In the genomic region with DNA sequence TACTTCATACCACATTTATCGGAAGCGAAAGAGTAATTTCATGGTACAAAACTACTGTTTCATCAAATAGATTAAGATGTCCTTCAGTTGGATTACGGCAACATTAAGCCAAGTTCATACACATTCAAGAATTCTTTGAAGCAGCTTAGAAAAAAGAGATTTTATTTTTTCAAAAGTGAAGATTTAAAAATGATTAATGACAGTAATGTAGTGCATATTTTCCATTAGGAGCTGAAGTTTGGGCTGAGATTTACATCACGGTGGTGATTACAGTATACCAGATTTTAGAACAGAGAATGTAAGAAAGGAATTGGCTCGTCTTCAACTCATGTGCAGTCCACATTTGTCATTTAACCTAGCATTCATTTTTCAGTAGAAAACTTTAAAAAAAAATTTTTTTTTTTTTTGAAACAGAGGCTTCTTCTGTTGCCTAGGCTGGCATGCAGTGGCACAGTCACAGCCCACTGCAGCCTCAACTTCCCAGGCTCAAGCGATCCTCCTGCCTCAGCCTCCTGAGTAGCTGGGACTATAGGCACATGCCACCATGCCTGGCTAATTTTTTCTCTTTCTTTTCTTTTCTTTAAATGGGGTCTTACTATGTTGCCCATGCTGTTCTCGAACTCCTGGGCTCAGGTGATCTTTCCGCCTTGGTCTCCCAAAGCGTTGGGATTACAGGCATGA, we compare ENCODE assay signal across 10 cellular contexts. TPM values are rescaled to one million over a fixed set of nuclear protein-coding genes. Genes with fewer than 3 reads are reported as not detected.
A peak's percentile ranks its signal among the peaks of the same experiment; 100 is the strongest.
DNase-seq lines count a peak whose midpoint lies in the region; ATAC-seq and TF ChIP-seq lines count a peak whose summit lies in the region.
"Had no signal": no experiment of that assay in that cellular context is flagged by ENCODE, and none has a peak within 500 bp of the region (broad histone marks: within the 10 kb centered on the region; RNA-seq: fewer than 3 reads in every experiment).

No MANE protein-coding gene starts in this region.

- peak overlapping the region; percentile 63 to 74 for H3K27ac Mint-ChIP-seq in T-cell

- peak overlapping the region; percentile 74 to 90 (median 85) for H3K4me3 Mint-ChIP-seq in T-cell

- WGBS in SK-N-SH (ENCODE audit: low lambda C conversion rate) = 78% methylated on average over 9 of the region's 9 CpGs
- 76 to 85% methylated on average over 9 of the region's 9 CpGs for WGBS in sigmoid colon, 2 donors

- peaks cover 32% of the 10 kb centered on the region for H3F3A ChIP-seq in SK-N-SH (replicated peaks; ENCODE audit: insufficient read depth)

- H3K27me3 Mint-ChIP-seq in T-cell = no peaks in the 10 kb centered on the region

- peaks cover 67% of the 10 kb centered on the region for H3K79me2 ChIP-seq in SK-N-SH (ENCODE audit: insufficient read depth)

- TF ChIP-seq EP300 in SK-N-SH (IDR thresholded peaks at IDR 0.05; ENCODE audit: borderline replicate concordance in 1 of 2, low read depth in 1 of 2, low read length in 1 of 2) = no peak
- TF ChIP-seq EP300 in sigmoid colon (IDR thresholded peaks at IDR 0.05) = no peak

- ATAC-seq in SK-N-SH treated with all-trans-retinoic acid at 6 μM for 48 hours = no peak
- ATAC-seq in T-cell (replicated peaks in 1 of 4) = no peak

- H3K36me3 ChIP-seq in SK-N-SH (replicated peaks in 1 of 2; ENCODE audit: control insufficient read depth in 1 of 2, insufficient read depth in 2 of 2, low read length in 1 of 2) (peaks cover 0 to 9% of the 10 kb centered on the region in 2 experiments), endocrine pancreas (ENCODE audit: control insufficient read depth, insufficient read depth, low read length) (no peaks in the 10 kb centered on the region), sigmoid colon (no peaks in the 10 kb centered on the region), vagina (no peaks in the 10 kb centered on the region)

- H3K4me1 ChIP-seq in SK-N-SH (ENCODE audit: control insufficient read depth in 1 of 2, insufficient read depth in 2 of 2, low read depth in 1 of 2, low read length in 1 of 2) (peaks cover 12 to 20% of the 10 kb centered on the region in 2 experiments; a peak in 3 of 4 replicates), endocrine pancreas (ENCODE audit: control insufficient read depth, insufficient read depth, low read length) (no peaks in the 10 kb centered on the region), sigmoid colon (peaks cover 0 to 48% (median 33%) of the 10 kb centered on the region in 4 donors), vagina (peaks cover 38% of the 10 kb centered on the region)

- H3K36me3 Mint-ChIP-seq in T-cell = no peaks in the 10 kb centered on the region

- no peaks in the 10 kb centered on the region for H4K20me1 ChIP-seq in SK-N-SH (ENCODE audit: insufficient read depth)

- H3K9ac ChIP-seq in SK-N-SH (peak overlapping the region; percentile 88; the same call in 1 of the 2 replicates), endocrine pancreas (ENCODE audit: control insufficient read depth, insufficient read depth, low read length) (no peak overlapping the region)

- DNase-seq in SK-N-SH = no peak
- no peak for DNase-seq in T-cell
- DNase-seq in sigmoid colon = peak; percentile 39
- no peak for DNase-seq in HK-2 (ENCODE audit: unreplicated experiment)
- no peak for DNase-seq in vagina (ENCODE audit: extremely low spot score in 2 of 2)
- DNase-seq in stimulated activated CD4-positive, alpha-beta T cell treated with anti-CD3 and anti-CD28 coated beads, Interleukin-1b, Interleukin-23, amount 100 ng/mL, for 48 hours = no peak
- DNase-seq: stimulated activated CD4-positive, alpha-beta T cell treated with anti-CD3 and anti-CD28 coated beads, Interleukin-2, amount 100 ng/mL, for 24 hours had no signal

- H3K4me1 Mint-ChIP-seq in T-cell = peaks cover 51 to 59% (median 52%) of the 10 kb centered on the region in 3 donors

- TF ChIP-seq POLR2A in sigmoid colon (IDR thresholded peaks at IDR 0.05) (no peak), vagina (IDR thresholded peaks at IDR 0.05) (no peak)

- no peaks in the 10 kb centered on the region for H3K9me2 ChIP-seq in SK-N-SH

- H3K4me2 ChIP-seq in SK-N-SH = peak overlapping the region; percentile 89

- no peak for TF ChIP-seq RAD21 in SK-N-SH (IDR thresholded peaks at IDR 0.05; ENCODE audit: low read length)

- POLR2A ChIA-PET in SK-N-SH (lab: Yijun Ruan, JAX) = no interaction called here
- POLR2A ChIA-PET in T-cell (lab: Charles Lee) = interaction anchor here in 1 of 2 donors (0.6 to 2.1 kb wide), 3 partner anchors 43 to 1043 kb away, joined by 3 to 5 read pairs (median 4); no protein-coding TSS in a partner anchor

- no peak overlapping the region for H2AFZ ChIP-seq in SK-N-SH (ENCODE audit: low read depth)

- H3K27ac ChIP-seq in SK-N-SH (ENCODE audit: low read depth in 2 of 2, low read length in 1 of 2) = peak overlapping the region in 1 of 2 experiments; percentile 39; a peak in 2 of 4 replicates
- H3K27ac ChIP-seq in sigmoid colon = peak overlapping the region; percentile 83 to 94 (median 86)
- H3K27ac ChIP-seq in vagina = no peak overlapping the region
- H3K27ac ChIP-seq: 22Rv1 had no signal

- CTCF ChIA-PET in SK-N-SH (lab: Yijun Ruan, JAX) (interaction anchor here (0.8 to 3.1 kb wide), 4 partner anchors 11 to 89 kb away, joined by 3 to 19 read pairs (median 5); no protein-coding TSS in a partner anchor), T-cell (lab: Charles Lee) (interaction anchor here (0.9 to 4.0 kb wide), 5 partner anchors 10 to 85 kb away, joined by 3 to 29 read pairs (median 3); no protein-coding TSS in a partner anchor)

- H3K4me3 ChIP-seq in SK-N-SH (ENCODE audit: low read depth in 2 of 2, low read length in 1 of 2) (peak overlapping the region; percentile 64 to 87; a peak in 3 of 4 replicates), endocrine pancreas (ENCODE audit: control insufficient read depth, insufficient read depth, low read length) (peak overlapping the region; percentile 87), sigmoid colon (peak overlapping the region in 2 of 4 donors; percentile 80 to 99), vagina (no peak overlapping the region)

- TF ChIP-seq CTCF in SK-N-SH (IDR thresholded peaks at IDR 0.05) (no peak), sigmoid colon (IDR thresholded peaks at IDR 0.05) (no peak), vagina (IDR thresholded peaks at IDR 0.05) (no peak)

- H3K27me3 ChIP-seq in SK-N-SH (ENCODE audit: insufficient read depth) = no peaks in the 10 kb centered on the region
- no peaks in the 10 kb centered on the region for H3K27me3 ChIP-seq in endocrine pancreas (ENCODE audit: control insufficient read depth, insufficient read depth, low read length)
- no peaks in the 10 kb centered on the region for H3K27me3 ChIP-seq in sigmoid colon
- no peaks in the 10 kb centered on the region for H3K27me3 ChIP-seq in vagina

- intact Hi-C loops in sigmoid colon (cut with DNase I) = loop anchor here (5.0 kb wide), 2 partner anchors 34 to 184 kb away; partner anchors contain the start of genes GTF2H5 and SERAC1
- intact Hi-C loops in vagina (cut with DNase I) = loop anchor here (5.0 kb wide), 1 partner anchor 89 kb away; no protein-coding TSS in a partner anchor

- H3K9me3 ChIP-seq in SK-N-SH (no peaks in the 10 kb centered on the region), endocrine pancreas (ENCODE audit: control insufficient read depth, low read length) (no peaks in the 10 kb centered on the region), sigmoid colon (no peaks in the 10 kb centered on the region), vagina (no peaks in the 10 kb centered on the region)

- H3K9me3 Mint-ChIP-seq in T-cell = no peaks in the 10 kb centered on the region

TF ChIP-seq in SK-N-SH, 30 proteins besides CTCF, POLR2A, EP300 and RAD21:
- TF ChIP-seq RCOR1 (IDR thresholded peaks at IDR 0.05; ENCODE audit: low read length) (no peak), SMC3 (IDR thresholded peaks at IDR 0.05; ENCODE audit: low read depth, low read length) (no peak), CHD2 (IDR thresholded peaks at IDR 0.05; ENCODE audit: low read length, partially characterized antibody) (no peak), POLR2AphosphoS5 (IDR thresholded peaks at IDR 0.05; ENCODE audit: low read depth, low read length) (no peak), JUND (IDR thresholded peaks at IDR 0.05) (no peak), FOXJ3 (CRISPR knock-in tag; IDR thresholded peaks at IDR 0.05) (no peak), GABPA (IDR thresholded peaks at IDR 0.05; ENCODE audit: low read depth) (no peak)
- TF ChIP-seq, protein P1, sequence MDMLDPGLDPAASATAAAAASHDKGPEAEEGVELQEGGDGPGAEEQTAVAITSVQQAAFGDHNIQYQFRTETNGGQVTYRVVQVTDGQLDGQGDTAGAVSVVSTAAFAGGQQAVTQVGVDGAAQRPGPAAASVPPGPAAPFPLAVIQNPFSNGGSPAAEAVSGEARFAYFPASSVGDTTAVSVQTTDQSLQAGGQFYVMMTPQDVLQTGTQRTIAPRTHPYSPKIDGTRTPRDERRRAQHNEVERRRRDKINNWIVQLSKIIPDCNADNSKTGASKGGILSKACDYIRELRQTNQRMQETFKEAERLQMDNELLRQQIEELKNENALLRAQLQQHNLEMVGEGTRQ (IDR thresholded peaks at IDR 0.05; ENCODE audit: borderline replicate concordance, low read depth, low read length) = no peak
TF ChIP-seq in SK-N-SH: peak in this region for 0.

TF ChIP-seq in SK-N-SH treated with all-trans-retinoic acid at 6 μM for 48 hours, 23 proteins besides CTCF, POLR2A, EP300 and RAD21 (continues in another document):
- TF ChIP-seq ZC3H10 (CRISPR knock-in tag; IDR thresholded peaks at IDR 0.05) (no peak), GLIS3 (CRISPR knock-in tag; IDR thresholded peaks at IDR 0.05) (no peak), RARB (CRISPR knock-in tag; IDR thresholded peaks at IDR 0.05) (no peak), ARNTL (CRISPR knock-in tag; IDR thresholded peaks at IDR 0.05; ENCODE audit: borderline replicate concordance, low read depth) (no peak), POU6F1 (CRISPR knock-in tag; IDR thresholded peaks at IDR 0.05; ENCODE audit: borderline replicate concordance, low read depth) (no peak), SNAI2 (CRISPR knock-in tag; IDR thresholded peaks at IDR 0.05) (no peak)

RNA-seq across cellular contexts. Expression of gene SYNJ2, which starts 1.9 kb away (rescaled TPM):
- polyA plus RNA-seq in SK-N-SH (2012; rRNA removed) (35.3 and 40.0 TPM in 2 replicates), sigmoid colon (10 to 100 TPM in 2 of 3 donors, 1 to 10 TPM in 1; 9.6 to 13.4 (median 12.9) TPM)
- polyA plus RNA-seq in SK-N-SH (2012; cell fraction: cytosol; rRNA removed) = 28.3 and 33.0 TPM in 2 replicates
- 56.9 and 66.8 TPM in 2 replicates for polyA plus RNA-seq in SK-N-SH (2012; cell fraction: nucleus; rRNA removed)
- total RNA-seq in T-cell (10 to 100 TPM; 20.0 to 37.0 (median 22.3) TPM), sigmoid colon (10 to 100 TPM in 3 of 4 donors, 1 to 10 TPM in 1; 8.7 to 22.9 (median 12.3) TPM), vagina (8.3 TPM)

Comparison
In these comparisons a context has a peak if more than half of its experiments do, and no peak if none do; other contexts are left out.
1. H3K4me3 ChIP-seq: peak in SK-N-SH (2 of 2) and endocrine pancreas (single experiment); none in vagina (0 of 2).